ENCODE assay signal across 27 cellular contexts in the genomic region with DNA sequence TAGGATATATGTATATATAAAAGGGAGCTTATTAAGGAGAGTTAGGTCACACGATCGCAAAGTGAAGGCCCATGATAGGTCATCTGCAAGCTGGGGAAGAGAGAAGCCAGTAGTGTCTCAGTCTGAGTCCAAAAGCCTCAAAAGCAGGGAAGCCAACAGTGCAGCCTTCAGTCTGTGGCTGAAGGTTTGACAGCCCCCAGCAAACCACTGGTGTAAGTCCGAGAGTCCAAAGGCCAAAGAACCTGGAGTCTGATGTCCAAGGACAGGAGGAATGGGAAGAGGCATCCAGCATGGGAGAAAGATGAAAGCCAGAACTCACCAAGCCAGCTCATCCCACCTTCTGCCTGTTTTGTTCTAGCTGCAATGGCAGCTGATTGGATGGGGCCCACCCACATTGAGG.
DNase-seq lines count a peak whose midpoint lies in the region; TF ChIP-seq lines count a peak whose summit lies in the region.
"Had no signal": no experiment of that assay in that cellular context is flagged by ENCODE, and none has a peak within 500 bp of the region (broad histone marks: within the 10 kb centered on the region; RNA-seq: fewer than 3 reads in every experiment).

No MANE protein-coding gene starts in this region.

- no peak for TF ChIP-seq EP300 in esophagus muscularis mucosa (IDR thresholded peaks at IDR 0.05)

- no peaks in the 10 kb centered on the region for H3K36me3 ChIP-seq in esophagus muscularis mucosa
- H3K36me3 ChIP-seq in Peyer's patch: no peaks in the 10 kb centered on the region
- H3K36me3 ChIP-seq: BE2C; BLaER1; BLaER1 treated with 17β-estradiol and CSF1 and Interleukin-3, amounts not matched to agents 10 nM and 100 nM had no signal

- DNase-seq in esophagus muscularis mucosa (ENCODE audit: extremely low spot score) (peak; percentile 79), Peyer's patch (no peak)
- DNase-seq: 8988T; ACHN; AML-193; BE2C; C1 segment of cervical spinal cord; Caco-2; Calu3; CD4-positive, alpha-beta memory T cell; CD4-positive, alpha-beta T cell; CD4-positive, CD25-positive, alpha-beta regulatory T cell; CD8-positive, alpha-beta memory T cell; CD8-positive, alpha-beta T cell; COR-L47; DMS 273 treated with DMSO at 0.1 percent for 48 hours; DMS153; DMS53; DMS79; DMS79 treated with DMSO at 0.1 percent for 48 hours; DND-41; EL had no signal

- H3K4me3 ChIP-seq in esophagus muscularis mucosa: no peak overlapping the region
- H3K4me3 ChIP-seq in Peyer's patch: no peak overlapping the region
- H3K4me3 ChIP-seq: A549; BLaER1; BLaER1 treated with 17β-estradiol and CSF1 and Interleukin-3, amounts not matched to agents 10 nM and 100 nM had no signal

- H3K27me3 ChIP-seq in esophagus muscularis mucosa (no peaks in the 10 kb centered on the region), Peyer's patch (no peaks in the 10 kb centered on the region)
- H3K27me3 ChIP-seq: BE2C; BLaER1; BLaER1 treated with 17β-estradiol and CSF1 and Interleukin-3, amounts not matched to agents 10 nM and 100 nM had no signal

- H3K27ac ChIP-seq in esophagus muscularis mucosa (replicated peaks in 1 of 4): no peak overlapping the region
- H3K27ac ChIP-seq in Peyer's patch: no peak overlapping the region
- H3K27ac ChIP-seq: 22Rv1; A549; BLaER1; BLaER1 treated with 17β-estradiol and CSF1 and Interleukin-3, amounts not matched to agents 10 nM and 100 nM; C4-2B had no signal

- TF ChIP-seq POLR2A in esophagus muscularis mucosa (IDR thresholded peaks at IDR 0.05; ENCODE audit: low read depth): no peak
- no peak for TF ChIP-seq POLR2A in Peyer's patch (IDR thresholded peaks at IDR 0.05)

- H3K4me1 ChIP-seq in esophagus muscularis mucosa: no peaks in the 10 kb centered on the region
- no peaks in the 10 kb centered on the region for H3K4me1 ChIP-seq in Peyer's patch
- H3K4me1 ChIP-seq: A549, Caco-2 had no signal

- WGBS in esophagus muscularis mucosa: 92% methylated on average over 3 of the region's 3 CpGs

- no peaks in the 10 kb centered on the region for H3K9me3 ChIP-seq in esophagus muscularis mucosa
- H3K9me3 ChIP-seq in Peyer's patch: no peaks in the 10 kb centered on the region
- H3K9me3 ChIP-seq: A549, BE2C, BLaER1, Caco-2 had no signal

- TF ChIP-seq CTCF in esophagus muscularis mucosa (IDR thresholded peaks at IDR 0.05) (no peak), Peyer's patch (IDR thresholded peaks at IDR 0.05) (no peak)

- intact Hi-C loops in esophagus muscularis mucosa (cut with DNase I): no loop called here
